Comparison of ENCODE assay signal across 34 cellular contexts in the genomic region with DNA sequence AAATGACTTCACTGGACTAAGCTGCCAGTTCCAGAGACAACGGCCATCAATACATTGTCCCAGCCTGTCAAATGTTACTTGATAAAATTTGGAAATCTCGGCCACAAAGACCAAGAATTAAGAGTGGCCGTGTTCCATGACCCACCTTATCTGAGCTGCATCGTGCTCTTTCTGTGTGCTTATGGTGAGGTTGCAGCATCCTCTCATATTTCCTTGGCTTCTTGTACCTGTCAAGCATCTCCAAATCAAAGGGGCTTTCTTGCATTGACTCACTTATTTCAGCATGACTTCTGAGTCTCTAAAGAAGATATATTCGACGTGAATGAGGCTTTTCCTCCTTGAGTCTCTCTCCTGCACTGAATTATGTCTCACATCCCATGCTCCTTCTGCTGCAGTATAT.
"Had no signal": no experiment of that assay in that cellular context is flagged by ENCODE, and none has a peak within 500 bp of the region (broad histone marks: within the 10 kb centered on the region; RNA-seq: fewer than 3 reads in every experiment).

No MANE protein-coding gene starts in this region.

- H3K36me3 ChIP-seq: MG63 had no signal

- DNase-seq: Karpas-422, Kasumi-1, MG63, MM.1S, MV-4-11, NCI-H1048, NCI-H1092, NCI-H1092 treated with DMSO at 0.1 percent for 48 hours, NCI-H1105, NCI-H1105 treated with DMSO at 0.1 percent for 48 hours, NCI-H1417, NCI-H1417 treated with DMSO at 0.1 percent for 48 hours, NCI-H1436, NCI-H1436 treated with DMSO at 0.1 percent for 48 hours, NCI-H146, NCI-H1694, NCI-H1694 treated with DMSO at 0.1 percent for 48 hours, NCI-H187, NCI-H187 treated with DMSO at 0.1 percent for 48 hours, NCI-H1930, NCI-H2029, NCI-H2029 treated with DMSO at 0.1 percent for 48 hours, NCI-H2081, NCI-H2081 treated with DMSO at 0.1 percent for 48 hours, NCI-H2107, NCI-H2171, NCI-H2171 treated with DMSO at 0.1 percent for 48 hours, NCI-H2227 treated with DMSO at 0.1 percent for 48 hours, NCI-H226, NCI-H345, NCI-H446, NCI-H446 treated with DMSO at 0.1 percent for 48 hours, NCI-H510A, NCI-H510A treated with DMSO at 0.1 percent for 48 hours had no signal

- H3K9me3 ChIP-seq: MG63 had no signal

- H3K4me3 ChIP-seq: MG63 had no signal
